ENCODE assay signal across 34 cellular contexts in genomic region chr7:21200513-21200912, GRCh38.
"Had no signal": no experiment of that assay in that cellular context is flagged by ENCODE, and none has a peak within 500 bp of the region (broad histone marks: within the 10 kb centered on the region; RNA-seq: fewer than 3 reads in every experiment).

No MANE protein-coding gene starts in this region.

- DNase-seq: activated CD4-positive, alpha-beta memory T cell treated with anti-CD3 and anti-CD28 coated beads, Interleukin-2, amount 10 ng/mL, durations not matched to agents 7 days and 5 days; activated CD4-positive, alpha-beta T cell treated with anti-CD3 and anti-CD28 coated beads for 1 hour; activated CD4-positive, alpha-beta T cell treated with anti-CD3 and anti-CD28 coated beads for 36 hours; activated CD4-positive, alpha-beta T cell treated with anti-CD3 and anti-CD28 coated beads for 48 hours; activated CD4-positive, alpha-beta T cell treated with anti-CD3 and anti-CD28 coated beads, Interleukin-2, amount 10 ng/mL, durations not matched to agents 7 days and 5 days; activated CD4-positive, alpha-beta T cell treated with anti-CD3 and anti-CD28 coated beads, Interleukin-2, amount 50 U/mL, for 48 hours; activated CD4-positive, CD25-positive, alpha-beta regulatory T cell; activated CD8-positive, alpha-beta memory T cell treated with anti-CD3 and anti-CD28 coated beads for 24 hours; activated CD8-positive, alpha-beta memory T cell treated with anti-CD3 and anti-CD28 coated beads, Interleukin-2, amount 10 ng/mL, durations not matched to agents 7 days and 5 days; activated CD8-positive, alpha-beta memory T cell treated with anti-CD3 and anti-CD28 coated beads, Interleukin-2, amount 50 U/mL, for 48 hours; activated CD8-positive, alpha-beta T cell treated with anti-CD3 and anti-CD28 coated beads, Interleukin-2, amount 10 ng/mL, durations not matched to agents 7 days and 5 days; activated effector memory CD4-positive, alpha-beta T cell treated with Interleukin-2 at 50 U/mL for 16 hours; activated gamma-delta T cell; activated naive CD4-positive, alpha-beta T cell treated with anti-CD3 and anti-CD28 coated beads, Interleukin-2, amount 10 ng/mL, durations not matched to agents 7 days and 5 days; activated naive CD4-positive, alpha-beta T cell treated with Interleukin-2 at 50 U/mL for 16 hours; activated naive CD8-positive, alpha-beta T cell treated with anti-CD3 and anti-CD28 coated beads, Interleukin-2, amount 10 ng/mL, durations not matched to agents 7 days and 5 days; activated naive CD8-positive, alpha-beta T cell treated with anti-CD3 and anti-CD28 coated beads, Interleukin-2, amount 50 U/mL, for 24 hours; activated T-cell treated with anti-CD3 and anti-CD28 coated beads, Interleukin-2, amount 50 U/mL, for 24 hours; activated T-cell treated with anti-CD3 and anti-CD28 coated beads, Interleukin-2, amount 50 U/mL, for 48 hours; aorta; body of pancreas; brain microvascular endothelial cell; central memory CD4-positive, alpha-beta T cell; T-helper 1 cell; T-helper 2 cell; T-helper 9 cell; WERI-Rb-1 had no signal

- H3K36me3 ChIP-seq: brain microvascular endothelial cell, breast epithelium, WERI-Rb-1 had no signal

- H3K4me3 Mint-ChIP-seq: activated CD4-positive, alpha-beta memory T cell treated with anti-CD3 and anti-CD28 coated beads, Interleukin-2, amount 10 ng/mL, durations not matched to agents 7 days and 5 days; activated CD4-positive, alpha-beta T cell treated with anti-CD3 and anti-CD28 coated beads for 36 hours; activated CD4-positive, alpha-beta T cell treated with anti-CD3 and anti-CD28 coated beads, Interleukin-2, amount 10 ng/mL, durations not matched to agents 7 days and 5 days; activated CD8-positive, alpha-beta memory T cell treated with anti-CD3 and anti-CD28 coated beads, Interleukin-2, amount 10 ng/mL, durations not matched to agents 7 days and 5 days; activated CD8-positive, alpha-beta T cell treated with anti-CD3 and anti-CD28 coated beads, Interleukin-2, amount 10 ng/mL, durations not matched to agents 7 days and 5 days; activated naive CD4-positive, alpha-beta T cell treated with anti-CD3 and anti-CD28 coated beads, Interleukin-2, amount 10 ng/mL, durations not matched to agents 7 days and 5 days; activated naive CD8-positive, alpha-beta T cell; activated naive CD8-positive, alpha-beta T cell treated with anti-CD3 and anti-CD28 coated beads, Interleukin-2, amount 10 ng/mL, durations not matched to agents 7 days and 5 days; activated naive CD8-positive, alpha-beta T cell treated with anti-CD3 and anti-CD28 coated beads, Interleukin-2, amount 50 U/mL, for 24 hours; activated T-cell treated with anti-CD3 and anti-CD28 coated beads, Interleukin-2, amount 50 U/mL, for 24 hours; T-helper 1 cell treated with Interleukin-12 subunit alpha and Interleukin-12 subunit beta and Interleukin-4 antibody, amounts not matched to agents 30 μg/mL and 1 μg/mL, for 36 hours; T-helper 2 cell treated with Interferon-gamma antibody and Interleukin-4, amounts not matched to agents 5 μg/mL and 100 μg/mL, for 36 hours; WTC11 had no signal

- H3K27me3 ChIP-seq: body of pancreas, brain microvascular endothelial cell had no signal

- H3K27ac ChIP-seq: body of pancreas, brain microvascular endothelial cell, breast epithelium, WERI-Rb-1 had no signal

- H3K27ac Mint-ChIP-seq: activated CD4-positive, alpha-beta memory T cell treated with anti-CD3 and anti-CD28 coated beads, Interleukin-2, amount 10 ng/mL, durations not matched to agents 7 days and 5 days; activated CD4-positive, alpha-beta T cell treated with anti-CD3 and anti-CD28 coated beads for 36 hours; activated CD4-positive, alpha-beta T cell treated with anti-CD3 and anti-CD28 coated beads, Interleukin-2, amount 10 ng/mL, durations not matched to agents 7 days and 5 days; activated CD8-positive, alpha-beta memory T cell treated with anti-CD3 and anti-CD28 coated beads, Interleukin-2, amount 10 ng/mL, durations not matched to agents 7 days and 5 days; activated CD8-positive, alpha-beta T cell treated with anti-CD3 and anti-CD28 coated beads, Interleukin-2, amount 10 ng/mL, durations not matched to agents 7 days and 5 days; activated naive CD4-positive, alpha-beta T cell treated with anti-CD3 and anti-CD28 coated beads, Interleukin-2, amount 10 ng/mL, durations not matched to agents 7 days and 5 days; activated naive CD4-positive, alpha-beta T cell treated with anti-CD3 and anti-CD28 coated beads, Interleukin-2, amount 50 U/mL, for 24 hours; activated naive CD8-positive, alpha-beta T cell; activated naive CD8-positive, alpha-beta T cell treated with anti-CD3 and anti-CD28 coated beads, Interleukin-2, amount 10 ng/mL, durations not matched to agents 7 days and 5 days; activated naive CD8-positive, alpha-beta T cell treated with anti-CD3 and anti-CD28 coated beads, Interleukin-2, amount 50 U/mL, for 24 hours; activated T-cell treated with anti-CD3 and anti-CD28 coated beads, Interleukin-2, amount 50 U/mL, for 24 hours; activated T-helper 2 cell treated with anti-CD3 and anti-CD28 coated beads, Interferon-gamma antibody, Interleukin-2, Interleukin-4, amounts not matched to agents 10 μg/mL and 5 μg/mL and 100 μg/mL, durations not matched to agents 14 hours and 24 hours and 36 hours; T-helper 1 cell treated with Interleukin-12 subunit alpha and Interleukin-12 subunit beta and Interleukin-4 antibody, amounts not matched to agents 30 μg/mL and 1 μg/mL, for 36 hours; T-helper 2 cell treated with Interferon-gamma antibody and Interleukin-4, amounts not matched to agents 5 μg/mL and 100 μg/mL, for 36 hours; WTC11 had no signal

- H3K4me1 ChIP-seq: body of pancreas, breast epithelium had no signal

- H3K9me3 Mint-ChIP-seq: activated CD4-positive, alpha-beta memory T cell treated with anti-CD3 and anti-CD28 coated beads, Interleukin-2, amount 10 ng/mL, durations not matched to agents 7 days and 5 days; activated CD4-positive, alpha-beta T cell treated with anti-CD3 and anti-CD28 coated beads, Interleukin-2, amount 10 ng/mL, durations not matched to agents 7 days and 5 days; activated naive CD4-positive, alpha-beta T cell treated with anti-CD3 and anti-CD28 coated beads, Interleukin-2, amount 10 ng/mL, durations not matched to agents 7 days and 5 days; activated naive CD4-positive, alpha-beta T cell treated with anti-CD3 and anti-CD28 coated beads, Interleukin-2, amount 50 U/mL, for 24 hours; activated naive CD8-positive, alpha-beta T cell treated with anti-CD3 and anti-CD28 coated beads, Interleukin-2, amount 10 ng/mL, durations not matched to agents 7 days and 5 days; activated T-cell treated with anti-CD3 and anti-CD28 coated beads, Interleukin-2, amount 50 U/mL, for 24 hours; activated T-helper 2 cell treated with anti-CD3 and anti-CD28 coated beads, Interferon-gamma antibody, Interleukin-2, Interleukin-4, amounts not matched to agents 10 μg/mL and 5 μg/mL and 100 μg/mL, durations not matched to agents 14 hours and 24 hours and 36 hours; T-helper 1 cell treated with Interleukin-12 subunit alpha and Interleukin-12 subunit beta and Interleukin-4 antibody, amounts not matched to agents 30 μg/mL and 1 μg/mL, for 36 hours; T-helper 2 cell treated with Interferon-gamma antibody and Interleukin-4, amounts not matched to agents 5 μg/mL and 100 μg/mL, for 36 hours; WTC11 had no signal

- H3K4me3 ChIP-seq: body of pancreas, breast epithelium had no signal

- H3K9me3 ChIP-seq: body of pancreas, breast epithelium had no signal

- H3K27me3 Mint-ChIP-seq: activated naive CD4-positive, alpha-beta T cell treated with anti-CD3 and anti-CD28 coated beads, Interleukin-2, amount 10 ng/mL, durations not matched to agents 7 days and 5 days; activated naive CD8-positive, alpha-beta T cell treated with anti-CD3 and anti-CD28 coated beads, Interleukin-2, amount 50 U/mL, for 24 hours had no signal

- H3K4me1 Mint-ChIP-seq: activated naive CD4-positive, alpha-beta T cell treated with anti-CD3 and anti-CD28 coated beads, Interleukin-2, amount 50 U/mL, for 24 hours; activated naive CD8-positive, alpha-beta T cell treated with anti-CD3 and anti-CD28 coated beads, Interleukin-2, amount 50 U/mL, for 24 hours; WTC11 had no signal

- H3K36me3 Mint-ChIP-seq: activated CD8-positive, alpha-beta memory T cell treated with anti-CD3 and anti-CD28 coated beads, Interleukin-2, amount 10 ng/mL, durations not matched to agents 7 days and 5 days; activated naive CD4-positive, alpha-beta T cell treated with anti-CD3 and anti-CD28 coated beads, Interleukin-2, amount 10 ng/mL, durations not matched to agents 7 days and 5 days; activated naive CD4-positive, alpha-beta T cell treated with anti-CD3 and anti-CD28 coated beads, Interleukin-2, amount 50 U/mL, for 24 hours; activated naive CD8-positive, alpha-beta T cell; activated naive CD8-positive, alpha-beta T cell treated with anti-CD3 and anti-CD28 coated beads, Interleukin-2, amount 10 ng/mL, durations not matched to agents 7 days and 5 days; WTC11 had no signal
